ENCODE assay signal across 17 cellular contexts in the genomic region with DNA sequence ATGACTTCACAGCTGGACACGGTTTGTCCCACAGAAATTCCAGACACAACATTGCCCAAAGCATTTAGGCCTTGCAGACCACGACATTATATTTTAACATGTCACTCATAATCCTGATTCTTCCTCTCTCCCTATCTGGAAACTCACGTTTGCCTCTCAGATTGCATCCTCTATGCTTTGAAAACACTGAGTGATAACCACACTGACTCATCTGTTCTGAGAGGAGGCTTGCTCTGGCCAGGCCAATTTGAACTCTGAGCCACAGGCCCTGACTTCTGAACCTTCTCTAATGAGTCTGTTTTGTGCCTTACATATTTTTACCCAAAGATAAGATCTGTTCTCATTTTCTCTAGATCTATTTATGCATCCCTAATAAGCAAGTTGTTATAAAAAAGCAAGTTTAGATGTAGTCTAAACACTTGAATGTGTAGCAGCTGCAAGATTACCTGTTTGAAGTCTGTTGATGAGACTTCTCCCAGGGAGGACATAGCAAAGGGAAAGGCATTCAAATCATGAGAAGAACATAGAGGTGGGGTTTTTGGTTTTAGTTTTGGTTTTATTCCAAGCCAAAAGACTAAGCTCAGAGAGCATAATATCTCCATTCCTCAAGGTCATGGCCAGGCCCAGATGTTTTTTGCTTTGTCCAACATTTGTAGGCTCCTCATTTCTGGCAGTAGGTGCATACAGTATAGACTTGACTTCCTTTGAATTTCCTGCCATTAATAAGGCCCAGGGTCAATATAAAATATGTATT.
DNase-seq lines count a peak whose midpoint lies in the region; ATAC-seq and TF ChIP-seq lines count a peak whose summit lies in the region.
"Had no signal": no experiment of that assay in that cellular context is flagged by ENCODE, and none has a peak within 500 bp of the region (broad histone marks: within the 10 kb centered on the region; RNA-seq: fewer than 3 reads in every experiment).

No MANE protein-coding gene starts in this region.

- no peaks in the 10 kb centered on the region for H3K4me1 Mint-ChIP-seq in CD4-positive, alpha-beta T cell (ENCODE audit: low read depth)

- no peak for TF ChIP-seq CTCF in right atrium auricular region (IDR thresholded peaks at IDR 0.05)
- no peak for TF ChIP-seq CTCF in CD4-positive, alpha-beta T cell (IDR thresholded peaks at IDR 0.05)

- H3K4me1 ChIP-seq in right atrium auricular region: no peaks in the 10 kb centered on the region
- H3K4me1 ChIP-seq: parathyroid adenoma, upper lobe of right lung had no signal

- no peaks in the 10 kb centered on the region for H3K27me3 ChIP-seq in right atrium auricular region
- no peaks in the 10 kb centered on the region for H3K27me3 ChIP-seq in CD4-positive, alpha-beta T cell (ENCODE audit: control insufficient read depth, insufficient read depth, low read length)
- H3K27me3 ChIP-seq: SJSA1, upper lobe of right lung had no signal

- no peaks in the 10 kb centered on the region for H3K36me3 Mint-ChIP-seq in CD4-positive, alpha-beta T cell (ENCODE audit: low read depth)
- H3K36me3 Mint-ChIP-seq: mesothelial cell of epicardium had no signal

- H3K27ac ChIP-seq in right atrium auricular region: no peak overlapping the region
- H3K27ac ChIP-seq in CD4-positive, alpha-beta T cell (ENCODE audit: low read depth, low read length): no peak overlapping the region
- H3K27ac ChIP-seq: parathyroid adenoma, upper lobe of right lung, VCaP had no signal

- no peaks in the 10 kb centered on the region for H3K36me3 ChIP-seq in right atrium auricular region
- H3K36me3 ChIP-seq: SJSA1, upper lobe of right lung had no signal

- CTCF ChIA-PET in CD4-positive, alpha-beta T cell (lab: Charles Lee): no interaction called here

- no peak overlapping the region for H3K4me3 ChIP-seq in right atrium auricular region
- H3K4me3 ChIP-seq: SJSA1, upper lobe of right lung had no signal

- POLR2A ChIA-PET in CD4-positive, alpha-beta T cell (lab: Charles Lee): no interaction called here

- DNase-seq in AG08396 (ENCODE audit: low spot score): peak; percentile 46
- DNase-seq in amniotic epithelial cell (ENCODE audit: low read depth): peak; percentile 93
- DNase-seq in iris pigment epithelial cell (ENCODE audit: low read depth): peak; percentile 88
- no peak for DNase-seq in right atrium auricular region (ENCODE audit: low spot score)
- no peak for DNase-seq in left ventricle myocardium superior
- no peak for DNase-seq in CD4-positive, alpha-beta T cell
- DNase-seq: caudate nucleus, DMS79, GOT3, NCI-H2081, upper lobe of right lung had no signal

- peaks cover 3% of the 10 kb centered on the region for H3K9me3 Mint-ChIP-seq in CD4-positive, alpha-beta T cell
- H3K9me3 Mint-ChIP-seq: mesothelial cell of epicardium had no signal

- ATAC-seq in HG03432 (IDR thresholded peaks at IDR 0.05; ENCODE audit: unreplicated experiment) (peak; percentile 42), HG02763 (IDR thresholded peaks at IDR 0.05; ENCODE audit: unreplicated experiment) (no peak), left ventricle myocardium superior (no peak)
- no peak for ATAC-seq in CD4-positive, alpha-beta T cell (ENCODE audit: poor library complexity)
- ATAC-seq: upper lobe of right lung had no signal

- no peaks in the 10 kb centered on the region for H3K9me3 ChIP-seq in right atrium auricular region
- H3K9me3 ChIP-seq in CD4-positive, alpha-beta T cell (ENCODE audit: control insufficient read depth, low read length): no peaks in the 10 kb centered on the region
- H3K9me3 ChIP-seq: SJSA1, upper lobe of right lung had no signal

- H3K27ac Mint-ChIP-seq in CD4-positive, alpha-beta T cell: no peak overlapping the region
- H3K27ac Mint-ChIP-seq: mesothelial cell of epicardium had no signal

- H3K4me3 Mint-ChIP-seq in CD4-positive, alpha-beta T cell: no peak overlapping the region
- H3K4me3 Mint-ChIP-seq: mesothelial cell of epicardium had no signal

- intact Hi-C loops in left ventricle myocardium superior (cut with micrococcal nuclease): no loop called here
- intact Hi-C loops in CD4-positive, alpha-beta T cell (cut with DNase I, micrococcal nuclease): no loop called here

- H3K27me3 Mint-ChIP-seq in CD4-positive, alpha-beta T cell: no peaks in the 10 kb centered on the region

Comparison
In these comparisons a context has a peak if more than half of its experiments do, and no peak if none do; other contexts are left out.
1. DNase-seq: peak in AG08396 (single experiment), amniotic epithelial cell (single experiment) and iris pigment epithelial cell (single experiment); none in right atrium auricular region (single experiment), left ventricle myocardium superior (single experiment) and CD4-positive, alpha-beta T cell (0 of 10).